18 cellular contexts compared by ENCODE assay signal in the genomic region with DNA sequence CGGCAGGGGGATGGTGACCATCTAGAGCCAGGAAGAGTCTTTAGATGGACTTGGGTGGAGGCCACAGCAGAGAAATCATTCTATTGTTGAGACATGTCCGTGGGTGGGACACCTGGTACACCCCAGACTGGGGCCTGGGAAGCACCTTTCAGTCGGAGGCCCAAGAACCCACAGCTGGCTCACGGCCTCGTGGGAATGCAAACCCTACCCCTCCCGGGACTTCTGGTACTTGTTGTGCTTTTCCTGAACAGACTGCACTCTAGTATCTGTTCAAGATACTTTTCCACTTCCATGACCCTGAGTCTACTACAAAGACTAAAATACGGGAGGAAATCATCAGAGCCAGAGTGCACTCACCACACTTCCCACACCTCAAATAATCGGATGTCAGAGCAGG.
A peak's percentile ranks its signal among the peaks of the same experiment; 100 is the strongest.
DNase-seq lines count a peak whose midpoint lies in the region; ATAC-seq and TF ChIP-seq lines count a peak whose summit lies in the region.
"Had no signal": no experiment of that assay in that cellular context is flagged by ENCODE, and none has a peak within 500 bp of the region (broad histone marks: within the 10 kb centered on the region; RNA-seq: fewer than 3 reads in every experiment).

No MANE protein-coding gene starts in this region.

- H3K4me3 Mint-ChIP-seq in neural progenitor cell: peak overlapping the region; percentile 49
- H3K4me3 Mint-ChIP-seq in activated naive CD8-positive, alpha-beta T cell treated with anti-CD3 and anti-CD28 coated beads for 36 hours: no peak overlapping the region
- H3K4me3 Mint-ChIP-seq: dendritic cell treated with granulocyte-macrophage colony-stimulating factor and Interleukin-4, amounts not matched to agents 40 ng/mL and 50 ng/mL, for 4 days had no signal

- POLR2A ChIA-PET in GM10248 (lab: Yijun Ruan, JAX): no interaction called here

- CTCF ChIA-PET in GM10248 (lab: Yijun Ruan, JAX): no interaction called here

- no peaks in the 10 kb centered on the region for H3K36me3 ChIP-seq in neural progenitor cell
- H3K36me3 ChIP-seq: ascending aorta, lower lobe of right lung, sigmoid colon had no signal

- H2AFZ ChIP-seq in neural progenitor cell (replicated peaks): no peak overlapping the region

- no peaks in the 10 kb centered on the region for H3K9me3 ChIP-seq in neural progenitor cell (ENCODE audit: low read depth)
- H3K9me3 ChIP-seq: ascending aorta, lower lobe of right lung, sigmoid colon had no signal

- no peaks in the 10 kb centered on the region for H3F3A ChIP-seq in neural progenitor cell (ENCODE audit: low read depth)

- H3K36me3 Mint-ChIP-seq in neural progenitor cell: no peaks in the 10 kb centered on the region
- no peaks in the 10 kb centered on the region for H3K36me3 Mint-ChIP-seq in activated naive CD8-positive, alpha-beta T cell treated with anti-CD3 and anti-CD28 coated beads for 36 hours

- H3K4me2 ChIP-seq in neural progenitor cell: no peak overlapping the region

- no peak overlapping the region for H3K4me3 ChIP-seq in neural progenitor cell
- H3K4me3 ChIP-seq: ascending aorta, lower lobe of right lung, sigmoid colon had no signal

- no peaks in the 10 kb centered on the region for H3K79me2 ChIP-seq in neural progenitor cell (ENCODE audit: low read depth)

- H3K4me1 ChIP-seq in neural progenitor cell: peaks cover 7% of the 10 kb centered on the region
- H3K4me1 ChIP-seq: lower lobe of right lung, sigmoid colon had no signal

- DNase-seq in GM10248 (ENCODE audit: extremely low spot score) (peak; percentile 58), dermis microvascular lymphatic vessel endothelial cell (ENCODE audit: low read depth in 2 of 2) (peak; percentile 83 to 91), neural progenitor cell (ENCODE audit: low spot score) (no peak), COLO668 (lab: John Stamatoyannopoulos, UW; ENCODE audit: unreplicated experiment) (no peak), cerebellum (ENCODE audit: low spot score) (no peak)
- no peak for DNase-seq in activated naive CD8-positive, alpha-beta T cell treated with anti-CD3 and anti-CD28 coated beads for 36 hours
- DNase-seq in activated CD4-positive, alpha-beta T cell treated with anti-CD3 and anti-CD28 coated beads for 1 hour: no peak
- DNase-seq: activated effector memory CD4-positive, alpha-beta T cell treated with anti-CD3 and anti-CD28 coated beads, Interleukin-2, amount 50 U/mL, for 16 hours; HCEC 1CT; lower lobe of right lung; NCI-H1436 treated with DMSO at 0.1 percent for 48 hours; NCI-H446 treated with DMSO at 0.1 percent for 48 hours; sigmoid colon had no signal

- H3K27ac Mint-ChIP-seq in neural progenitor cell: no peak overlapping the region
- H3K27ac Mint-ChIP-seq in activated naive CD8-positive, alpha-beta T cell treated with anti-CD3 and anti-CD28 coated beads for 36 hours: no peak overlapping the region
- H3K27ac Mint-ChIP-seq: dendritic cell treated with granulocyte-macrophage colony-stimulating factor and Interleukin-4, amounts not matched to agents 40 ng/mL and 50 ng/mL, for 4 days had no signal

- TF ChIP-seq CTCF in GM10248 (IDR thresholded peaks at IDR 0.05; ENCODE audit: control extremely low read depth, extremely low read depth, low read depth, missing control alignments): no peak
- TF ChIP-seq CTCF in neural progenitor cell (IDR thresholded peaks at IDR 0.05): no peak

- H4K20me1 ChIP-seq in neural progenitor cell (ENCODE audit: low read depth): no peaks in the 10 kb centered on the region

- H3K9me3 Mint-ChIP-seq in neural progenitor cell: peaks cover 5% of the 10 kb centered on the region
- peaks cover 2% of the 10 kb centered on the region for H3K9me3 Mint-ChIP-seq in activated naive CD8-positive, alpha-beta T cell treated with anti-CD3 and anti-CD28 coated beads for 36 hours
- H3K9me3 Mint-ChIP-seq: dendritic cell treated with granulocyte-macrophage colony-stimulating factor and Interleukin-4, amounts not matched to agents 40 ng/mL and 50 ng/mL, for 4 days had no signal

- ATAC-seq in HG02642 (IDR thresholded peaks at IDR 0.05; ENCODE audit: poor library complexity, unreplicated experiment): peak; percentile 44
- ATAC-seq: SK-N-SH treated with all-trans-retinoic acid at 6 μM for 48 hours had no signal

- H3K27ac ChIP-seq in neural progenitor cell: no peak overlapping the region
- H3K27ac ChIP-seq: lower lobe of right lung, sigmoid colon, VCaP had no signal

- H3K9ac ChIP-seq in neural progenitor cell: no peak overlapping the region

- no peaks in the 10 kb centered on the region for H3K27me3 ChIP-seq in neural progenitor cell
- H3K27me3 ChIP-seq: ascending aorta, sigmoid colon had no signal

- H3K4me1 Mint-ChIP-seq in neural progenitor cell: peaks cover 23% of the 10 kb centered on the region
- no peaks in the 10 kb centered on the region for H3K4me1 Mint-ChIP-seq in activated naive CD8-positive, alpha-beta T cell treated with anti-CD3 and anti-CD28 coated beads for 36 hours

- peaks cover 6% of the 10 kb centered on the region for H3K27me3 Mint-ChIP-seq in neural progenitor cell (ENCODE audit: insufficient read depth, low read depth)
- H3K27me3 Mint-ChIP-seq in activated naive CD8-positive, alpha-beta T cell treated with anti-CD3 and anti-CD28 coated beads for 36 hours: peaks cover 14% of the 10 kb centered on the region

Comparison
In these comparisons a context has a peak if more than half of its experiments do, and no peak if none do; other contexts are left out.
1. DNase-seq: peak in GM10248 (single experiment) and dermis microvascular lymphatic vessel endothelial cell (2 of 2); none in neural progenitor cell (single experiment), COLO668 (single experiment), activated naive CD8-positive, alpha-beta T cell treated with anti-CD3 and anti-CD28 coated beads for 36 hours (single experiment), activated CD4-positive, alpha-beta T cell treated with anti-CD3 and anti-CD28 coated beads for 1 hour (single experiment) and cerebellum (single experiment).